Comparison of ENCODE assay signal across 17 cellular contexts in genomic region chr2:179581605-179582004, GRCh38.
"Had no signal": no experiment of that assay in that cellular context is flagged by ENCODE, and none has a peak within 500 bp of the region (broad histone marks: within the 10 kb centered on the region; RNA-seq: fewer than 3 reads in every experiment).

No MANE protein-coding gene starts in this region.

- H3K9me3 ChIP-seq: body of pancreas, mucosa of descending colon had no signal

- H3K27ac Mint-ChIP-seq: activated CD4-positive, alpha-beta T cell treated with anti-CD3 and anti-CD28 coated beads, Interleukin-2, amount 10 ng/mL, durations not matched to agents 24 days and 14 days; activated CD8-positive, alpha-beta T cell treated with anti-CD3 and anti-CD28 coated beads, Interleukin-2, amount 10 ng/mL, durations not matched to agents 7 days and 5 days; activated naive CD8-positive, alpha-beta T cell; activated T-cell treated with anti-CD3 and anti-CD28 coated beads, Interleukin-2, amount 50 U/mL, for 72 hours; naive thymus-derived CD4-positive, alpha-beta T cell; stimulated activated effector memory CD8-positive, alpha-beta T cell treated with anti-CD3 and anti-CD28 coated beads, Interleukin-12 subunit alpha, Interleukin-12 subunit beta, amount 100 ng/mL, for 72 hours had no signal

- H3K4me3 Mint-ChIP-seq: activated CD4-positive, alpha-beta T cell treated with anti-CD3 and anti-CD28 coated beads, Interleukin-2, amount 10 ng/mL, durations not matched to agents 24 days and 14 days; activated CD8-positive, alpha-beta T cell treated with anti-CD3 and anti-CD28 coated beads, Interleukin-2, amount 10 ng/mL, durations not matched to agents 7 days and 5 days; activated naive CD8-positive, alpha-beta T cell; activated T-cell treated with anti-CD3 and anti-CD28 coated beads, Interleukin-2, amount 50 U/mL, for 72 hours; naive thymus-derived CD4-positive, alpha-beta T cell; stimulated activated effector memory CD8-positive, alpha-beta T cell treated with anti-CD3 and anti-CD28 coated beads, Interleukin-12 subunit alpha, Interleukin-12 subunit beta, amount 100 ng/mL, for 72 hours had no signal

- ATAC-seq: activated CD8-positive, alpha-beta T cell treated with anti-CD3 and anti-CD28 coated beads, Interleukin-2, amount 10 ng/mL, durations not matched to agents 7 days and 5 days; activated T-cell treated with anti-CD3 and anti-CD28 coated beads, Interleukin-2, amount 50 U/mL, for 72 hours; body of pancreas; mucosa of descending colon; naive thymus-derived CD4-positive, alpha-beta T cell; stimulated activated effector memory CD8-positive, alpha-beta T cell treated with anti-CD3 and anti-CD28 coated beads, Interleukin-12 subunit alpha, Interleukin-12 subunit beta, amount 100 ng/mL, for 72 hours had no signal

- DNase-seq: activated CD4-positive, alpha-beta T cell treated with anti-CD3 and anti-CD28 coated beads, Interleukin-2, amount 10 ng/mL, durations not matched to agents 24 days and 14 days; activated CD4-positive, CD25-positive, alpha-beta regulatory T cell; activated CD8-positive, alpha-beta memory T cell treated with anti-CD3 and anti-CD28 coated beads, Interleukin-2, amount 50 U/mL, for 4 hours; activated CD8-positive, alpha-beta T cell treated with anti-CD3 and anti-CD28 coated beads, Interleukin-2, amount 10 ng/mL, durations not matched to agents 7 days and 5 days; activated gamma-delta T cell treated with Interleukin-2 at 50 U/mL for 16 hours; activated T-cell treated with anti-CD3 and anti-CD28 coated beads, Interleukin-2, amount 50 U/mL, for 72 hours; amniotic stem cell; body of pancreas; caudate nucleus; erythroblast; islet precursor cell; mucosa of descending colon; naive thymus-derived CD4-positive, alpha-beta T cell; posterior cingulate gyrus; retina had no signal

- H3K9me3 Mint-ChIP-seq: activated CD4-positive, alpha-beta T cell treated with anti-CD3 and anti-CD28 coated beads, Interleukin-2, amount 10 ng/mL, durations not matched to agents 24 days and 14 days; activated T-cell treated with anti-CD3 and anti-CD28 coated beads, Interleukin-2, amount 50 U/mL, for 72 hours; naive thymus-derived CD4-positive, alpha-beta T cell; stimulated activated effector memory CD8-positive, alpha-beta T cell treated with anti-CD3 and anti-CD28 coated beads, Interleukin-12 subunit alpha, Interleukin-12 subunit beta, amount 100 ng/mL, for 72 hours had no signal

- H3K27me3 Mint-ChIP-seq: activated CD4-positive, alpha-beta T cell treated with anti-CD3 and anti-CD28 coated beads, Interleukin-2, amount 10 ng/mL, durations not matched to agents 24 days and 14 days; naive thymus-derived CD4-positive, alpha-beta T cell had no signal

- H3K4me3 ChIP-seq: body of pancreas, mucosa of descending colon had no signal

- H3K36me3 Mint-ChIP-seq: activated naive CD8-positive, alpha-beta T cell; naive thymus-derived CD4-positive, alpha-beta T cell; stimulated activated effector memory CD8-positive, alpha-beta T cell treated with anti-CD3 and anti-CD28 coated beads, Interleukin-12 subunit alpha, Interleukin-12 subunit beta, amount 100 ng/mL, for 72 hours had no signal

- H3K4me1 Mint-ChIP-seq: activated CD4-positive, alpha-beta T cell treated with anti-CD3 and anti-CD28 coated beads, Interleukin-2, amount 10 ng/mL, durations not matched to agents 24 days and 14 days; naive thymus-derived CD4-positive, alpha-beta T cell; stimulated activated effector memory CD8-positive, alpha-beta T cell treated with anti-CD3 and anti-CD28 coated beads, Interleukin-12 subunit alpha, Interleukin-12 subunit beta, amount 100 ng/mL, for 72 hours had no signal

- H3K27me3 ChIP-seq: body of pancreas had no signal
